ENCODE assay signal across 33 cellular contexts in the genomic region with DNA sequence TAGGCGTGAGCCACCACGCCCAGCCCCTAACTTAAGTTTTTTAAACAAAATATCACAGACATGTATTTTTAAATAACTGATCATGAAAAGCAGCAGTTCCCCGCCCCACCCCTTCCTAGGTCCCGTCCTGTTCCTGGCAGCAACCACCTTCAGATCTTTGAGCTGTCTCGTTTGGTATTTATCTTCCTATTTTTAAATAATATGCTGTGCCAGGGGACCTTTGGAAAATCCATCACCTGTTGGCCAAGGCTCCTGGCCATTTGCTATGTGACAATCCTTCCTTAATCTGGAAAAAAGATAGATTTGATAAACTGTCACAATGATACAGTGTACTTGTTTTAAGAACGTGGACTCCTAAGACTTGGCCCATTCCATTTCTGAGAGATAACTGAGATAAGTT.
"Had no signal": no experiment of that assay in that cellular context is flagged by ENCODE, and none has a peak within 500 bp of the region (broad histone marks: within the 10 kb centered on the region; RNA-seq: fewer than 3 reads in every experiment).

No MANE protein-coding gene starts in this region.

- H3K4me1 ChIP-seq: ascending aorta, body of pancreas, breast epithelium had no signal

- H3K27ac ChIP-seq: adrenal gland, ascending aorta, body of pancreas, brain microvascular endothelial cell, breast epithelium, cardiac muscle cell had no signal

- H3K27me3 ChIP-seq: adrenal gland, ascending aorta, body of pancreas, brain microvascular endothelial cell, breast epithelium, cardiac muscle cell had no signal

- FAIRE-seq: astrocyte, bronchial epithelial cell had no signal

- ATAC-seq: activated naive CD4-positive, alpha-beta T cell treated with anti-CD3 and anti-CD28 coated beads, Interleukin-2, amount 50 U/mL, for 72 hours; activated naive CD8-positive, alpha-beta T cell treated with anti-CD3 and anti-CD28 coated beads, Interleukin-2, amount 50 U/mL, for 24 hours; activated T-cell treated with anti-CD3 and anti-CD28 coated beads, Interleukin-2, amount 50 U/mL, for 4 hours; activated T-cell treated with anti-CD3 and anti-CD28 coated beads, Interleukin-2, amount 50 U/mL, for 72 hours; activated T-helper 17 cell treated with anti-CD3 and anti-CD28 coated beads, Interleukin-2, amount 50 U/mL, for 72 hours; body of pancreas had no signal

- H3K9me3 ChIP-seq: adrenal gland, ascending aorta, body of pancreas, breast epithelium had no signal

- H3K4me3 ChIP-seq: adrenal gland, ascending aorta, body of pancreas, breast epithelium, cardiac muscle cell had no signal

- H3K36me3 ChIP-seq: brain microvascular endothelial cell, breast epithelium, cardiac muscle cell had no signal

- DNase-seq: activated effector memory CD4-positive, alpha-beta T cell treated with Interleukin-2 at 50 U/mL for 16 hours; activated gamma-delta T cell; activated gamma-delta T cell treated with Interleukin-2 at 50 U/mL for 16 hours; activated naive CD4-positive, alpha-beta T cell; activated naive CD4-positive, alpha-beta T cell treated with anti-CD3 and anti-CD28 coated beads for 36 hours; activated naive CD4-positive, alpha-beta T cell treated with anti-CD3 and anti-CD28 coated beads, Interleukin-2, amount 10 ng/mL, durations not matched to agents 7 days and 5 days; activated naive CD4-positive, alpha-beta T cell treated with anti-CD3 and anti-CD28 coated beads, Interleukin-2, amount 50 U/mL, for 16 hours; activated naive CD4-positive, alpha-beta T cell treated with Interleukin-2 at 50 U/mL for 16 hours; activated naive CD8-positive, alpha-beta T cell treated with anti-CD3 and anti-CD28 coated beads for 36 hours; activated naive CD8-positive, alpha-beta T cell treated with anti-CD3 and anti-CD28 coated beads, Interleukin-2, amount 10 ng/mL, durations not matched to agents 7 days and 5 days; activated naive CD8-positive, alpha-beta T cell treated with anti-CD3 and anti-CD28 coated beads, Interleukin-2, amount 50 U/mL, for 24 hours; activated T-cell treated with anti-CD3 and anti-CD28 coated beads, Interleukin-2, amount 50 U/mL, for 1 hour; activated T-cell treated with anti-CD3 and anti-CD28 coated beads, Interleukin-2, amount 50 U/mL, for 24 hours; activated T-cell treated with anti-CD3 and anti-CD28 coated beads, Interleukin-2, amount 50 U/mL, for 4 hours; activated T-cell treated with anti-CD3 and anti-CD28 coated beads, Interleukin-2, amount 50 U/mL, for 48 hours; activated T-cell treated with anti-CD3 and anti-CD28 coated beads, Interleukin-2, amount 50 U/mL, for 72 hours; amniotic stem cell; amygdala; anterior cingulate cortex; aorta; body of pancreas; brain microvascular endothelial cell; caudate nucleus; central memory CD4-positive, alpha-beta T cell; cerebellar nuclear complex had no signal
